Comparison of ENCODE assay signal across 16 cellular contexts in genomic region chr2:2881507-2881906, GRCh38.
"Had no signal": no experiment of that assay in that cellular context is flagged by ENCODE, and none has a peak within 500 bp of the region (broad histone marks: within the 10 kb centered on the region; RNA-seq: fewer than 3 reads in every experiment).

No MANE protein-coding gene starts in this region.

- ATAC-seq: gastroesophageal sphincter; sciatic nerve; stimulated activated memory B cell treated with anti-CD40 and anti-IgM and Interleukin-4, amounts not matched to agents 10 μg/mL and 1 μg/mL and 100 μg/mL, for 72 hours; upper lobe of right lung had no signal

- H3K27me3 Mint-ChIP-seq: stimulated activated memory B cell treated with anti-CD40 and anti-IgM and Interleukin-4, amounts not matched to agents 10 μg/mL and 1 μg/mL and 100 μg/mL, for 72 hours; stimulated activated naive CD8-positive, alpha-beta T cell treated with anti-CD3 and anti-CD28 coated beads, Interleukin-15, Interleukin-2, amounts not matched to agents 100 ng/mL and 50 ng/mL, for 24 hours had no signal

- FAIRE-seq: keratinocyte had no signal

- H3K4me3 Mint-ChIP-seq: stimulated activated memory B cell treated with anti-CD40 and anti-IgM and Interleukin-4, amounts not matched to agents 10 μg/mL and 1 μg/mL and 100 μg/mL, for 72 hours; stimulated activated naive CD8-positive, alpha-beta T cell treated with anti-CD3 and anti-CD28 coated beads, Interleukin-15, Interleukin-2, amounts not matched to agents 100 ng/mL and 50 ng/mL, for 24 hours had no signal

- H3K27ac Mint-ChIP-seq: stimulated activated memory B cell treated with anti-CD40 and anti-IgM and Interleukin-4, amounts not matched to agents 10 μg/mL and 1 μg/mL and 100 μg/mL, for 72 hours; stimulated activated naive CD8-positive, alpha-beta T cell treated with anti-CD3 and anti-CD28 coated beads, Interleukin-15, Interleukin-2, amounts not matched to agents 100 ng/mL and 50 ng/mL, for 24 hours had no signal

- DNase-seq: cortex of kidney; effector memory CD4-positive, alpha-beta T cell; glutamatergic neuron; left ventricle myocardium inferior; mesenchymal stem cell; naive B cell; spleen; stimulated activated CD4-positive, alpha-beta T cell treated with anti-CD3 and anti-CD28 coated beads, Interleukin-15, amount 100 ng/mL, for 24 hours; stimulated activated CD4-positive, alpha-beta T cell treated with anti-CD3 and anti-CD28 coated beads, Interleukin-1b, Interleukin-23, amount 100 ng/mL, for 48 hours; stimulated activated CD4-positive, alpha-beta T cell treated with anti-CD3 and anti-CD28 coated beads, Interleukin-4, amount 100 ng/mL, for 24 hours; upper lobe of right lung had no signal
